Comparison of ENCODE assay signal across 8 cellular contexts in genomic region chr1:9413143-9413876, GRCh38.
DNase-seq lines count a peak whose midpoint lies in the region; ATAC-seq, FAIRE-seq and TF ChIP-seq lines count a peak whose summit lies in the region.

No MANE protein-coding gene starts in this region.

- TF ChIP-seq POLR2A in endothelial cell of umbilical vein (IDR thresholded peaks at IDR 0.05; ENCODE audit: low read depth, low read length), result no peak
- TF ChIP-seq POLR2A in tibial nerve (IDR thresholded peaks at IDR 0.05), result no peak

- no peaks in the 10 kb centered on the region for H3K36me3 Mint-ChIP-seq in CD8-positive, alpha-beta memory T cell
- H3K36me3 Mint-ChIP-seq in activated CD4-positive, alpha-beta T cell treated with anti-CD3 and anti-CD28 coated beads, Interleukin-2, amount 10 ng/mL, durations not matched to agents 24 days and 14 days (ENCODE audit: low read depth), result peaks cover 6% of the 10 kb centered on the region
- no peaks in the 10 kb centered on the region for H3K36me3 Mint-ChIP-seq in nephron progenitor cell (ENCODE audit: low read depth)

- no peaks in the 10 kb centered on the region for H3K9me1 ChIP-seq in endothelial cell of umbilical vein (replicated peaks; ENCODE audit: control insufficient read depth, extremely low read depth, insufficient read depth, low read length)

- peak in 1 of 2 donors; percentile 78 for TF ChIP-seq EP300 in tibial nerve (IDR thresholded peaks at IDR 0.05)

- peaks cover 36% of the 10 kb centered on the region for H3K4me1 ChIP-seq in CD8-positive, alpha-beta memory T cell (ENCODE audit: insufficient read depth, low read length)
- peaks cover 20% of the 10 kb centered on the region for H3K4me1 ChIP-seq in endothelial cell of umbilical vein (ENCODE audit: control insufficient read depth, extremely low read depth, insufficient read depth, low read length)
- peaks cover 0 to 36% (median 23%) of the 10 kb centered on the region in 4 donors for H3K4me1 ChIP-seq in tibial nerve

- CTCF ChIA-PET in CD8-positive, alpha-beta memory T cell (lab: Charles Lee), result interaction anchor here (1.0 to 1.5 kb wide), 4 partner anchors 9 to 77 kb away, joined by 3 to 6 read pairs (median 4); no protein-coding TSS in a partner anchor
- CTCF ChIA-PET in endothelial cell of umbilical vein (lab: Charles Lee), result interaction anchor here (0.5 to 1.8 kb wide), 16 partner anchors 8 to 72 kb away, joined by 3 to 14 read pairs (median 4); no protein-coding TSS in a partner anchor

- peak; percentile 59 for ATAC-seq in GM21423 (IDR thresholded peaks at IDR 0.05; ENCODE audit: unreplicated experiment)

- BruUV-seq in endothelial cell of umbilical vein (replicated peaks; lab: Mats Ljungman, UMichigan), result no TSS peak

- H3K36me3 ChIP-seq in CD8-positive, alpha-beta memory T cell (ENCODE audit: insufficient read depth, low read length), result no peaks in the 10 kb centered on the region
- no peaks in the 10 kb centered on the region for H3K36me3 ChIP-seq in endothelial cell of umbilical vein (ENCODE audit: control insufficient read depth in 2 of 2, extremely low read depth in 1 of 2, insufficient read depth in 2 of 2, low read length in 2 of 2)
- no peaks in the 10 kb centered on the region for H3K36me3 ChIP-seq in tibial nerve

- no peaks in the 10 kb centered on the region for H3K27me3 ChIP-seq in CD8-positive, alpha-beta memory T cell (ENCODE audit: insufficient read depth, low read length, poor library complexity, severe bottlenecking)
- H3K27me3 ChIP-seq in endothelial cell of umbilical vein (ENCODE audit: control insufficient read depth in 2 of 2, insufficient read depth in 2 of 2, low read length in 2 of 2), result no peaks in the 10 kb centered on the region
- H3K27me3 ChIP-seq in tibial nerve, result no peaks in the 10 kb centered on the region

- no peaks in the 10 kb centered on the region for H3K9me3 ChIP-seq in CD8-positive, alpha-beta memory T cell (ENCODE audit: low read length)
- H3K9me3 ChIP-seq in endothelial cell of umbilical vein (replicated peaks; ENCODE audit: control insufficient read depth, insufficient read depth, low read length) (no peaks in the 10 kb centered on the region), tibial nerve (no peaks in the 10 kb centered on the region)

- no peak for TF ChIP-seq CTCF in endothelial cell of umbilical vein (IDR thresholded peaks at IDR 0.05; ENCODE audit: extremely low read depth in 1 of 2, insufficient read depth in 1 of 2, low read depth in 1 of 2, low read length in 2 of 2)
- TF ChIP-seq CTCF in nephron progenitor cell (IDR thresholded peaks at IDR 0.05), result no peak
- no peak for TF ChIP-seq CTCF in tibial nerve (IDR thresholded peaks at IDR 0.05)

- peak; percentile 83 for FAIRE-seq in endothelial cell of umbilical vein (lab: Jason Lieb, UNC)

- 22 to 23% methylated on average over 12 of the region's 15 CpGs for WGBS in tibial nerve, 2 donors

- peak overlapping the region; percentile 80 for H2AFZ ChIP-seq in endothelial cell of umbilical vein (ENCODE audit: low read depth, low read length)

- DNase-seq in CD8-positive, alpha-beta memory T cell, result peak in 3 of 5 donors; percentile 16 to 51 (median 37)
- DNase-seq in HT1080 (ENCODE audit: low read depth) (peak; percentile 47), endothelial cell of umbilical vein (ENCODE audit: low read depth, low spot score) (peak; percentile 92), nephron progenitor cell (peak; percentile 24), tibial nerve (ENCODE audit: low spot score in 2 of 2) (peak in 1 of 2 donors; percentile 59), DMS114 treated with DMSO at 0.1 percent for 48 hours (lab: John Stamatoyannopoulos, UW; ENCODE audit: unreplicated experiment) (no peak)
- DNase-seq in activated CD4-positive, alpha-beta T cell treated with anti-CD3 and anti-CD28 coated beads, Interleukin-2, amount 10 ng/mL, durations not matched to agents 24 days and 14 days, result peak; percentile 85

- H3K4me1 Mint-ChIP-seq in CD8-positive, alpha-beta memory T cell, result peaks cover 39 to 54% (median 51%) of the 10 kb centered on the region in 3 donors
- peaks cover 46% of the 10 kb centered on the region for H3K4me1 Mint-ChIP-seq in activated CD4-positive, alpha-beta T cell treated with anti-CD3 and anti-CD28 coated beads, Interleukin-2, amount 10 ng/mL, durations not matched to agents 24 days and 14 days
- peaks cover 49% of the 10 kb centered on the region for H3K4me1 Mint-ChIP-seq in nephron progenitor cell

- no peaks in the 10 kb centered on the region for H4K20me1 ChIP-seq in endothelial cell of umbilical vein (replicated peaks; ENCODE audit: control insufficient read depth, extremely low read depth, insufficient read depth, low read length)

- H3K79me2 ChIP-seq in endothelial cell of umbilical vein (ENCODE audit: control insufficient read depth, insufficient read depth, low read length), result no peaks in the 10 kb centered on the region

- peak overlapping the region; percentile 55 for H3K4me3 ChIP-seq in CD8-positive, alpha-beta memory T cell (ENCODE audit: low read length)
- H3K4me3 ChIP-seq in endothelial cell of umbilical vein (replicated peaks in 1 of 3; ENCODE audit: insufficient read depth in 1 of 3, low read depth in 1 of 3, low read length in 3 of 3), result no peak overlapping the region
- H3K4me3 ChIP-seq in tibial nerve, result peak overlapping the region in 1 of 4 donors; percentile 11

- no peak overlapping the region for H3K27ac ChIP-seq in CD8-positive, alpha-beta memory T cell (ENCODE audit: low read depth, low read length)
- H3K27ac ChIP-seq in endothelial cell of umbilical vein (ENCODE audit: insufficient read depth, low read depth, low read length) (peak overlapping the region; percentile 80), tibial nerve (peak overlapping the region; percentile 47 to 88 (median 83))

- POLR2A ChIA-PET in CD8-positive, alpha-beta memory T cell (lab: Charles Lee), result no interaction called here
- POLR2A ChIA-PET in endothelial cell of umbilical vein (lab: Charles Lee), result interaction anchor here (0.5 to 1.4 kb wide), 7 partner anchors 8 to 95 kb away, joined by 3 to 6 read pairs (median 5); no protein-coding TSS in a partner anchor

- H3K4me3 Mint-ChIP-seq in CD8-positive, alpha-beta memory T cell, result peak overlapping the region; percentile 38 to 85 (median 63)
- H3K4me3 Mint-ChIP-seq in activated CD4-positive, alpha-beta T cell treated with anti-CD3 and anti-CD28 coated beads, Interleukin-2, amount 10 ng/mL, durations not matched to agents 24 days and 14 days, result peak overlapping the region; percentile 65
- no peak overlapping the region for H3K4me3 Mint-ChIP-seq in nephron progenitor cell

- H3K27ac Mint-ChIP-seq in CD8-positive, alpha-beta memory T cell, result peak overlapping the region in 3 of 8 donors; percentile 23 to 56 (median 55)
- peak overlapping the region; percentile 77 for H3K27ac Mint-ChIP-seq in activated CD4-positive, alpha-beta T cell treated with anti-CD3 and anti-CD28 coated beads, Interleukin-2, amount 10 ng/mL, durations not matched to agents 24 days and 14 days
- H3K27ac Mint-ChIP-seq in nephron progenitor cell, result peak overlapping the region; percentile 57

- peaks cover 5 to 6% of the 10 kb centered on the region in 2 donors for H3K27me3 Mint-ChIP-seq in CD8-positive, alpha-beta memory T cell
- peaks cover 12% of the 10 kb centered on the region for H3K27me3 Mint-ChIP-seq in activated CD4-positive, alpha-beta T cell treated with anti-CD3 and anti-CD28 coated beads, Interleukin-2, amount 10 ng/mL, durations not matched to agents 24 days and 14 days
- H3K27me3 Mint-ChIP-seq in nephron progenitor cell (ENCODE audit: low read depth, poor library complexity), result no peaks in the 10 kb centered on the region

- H3K9ac ChIP-seq in endothelial cell of umbilical vein (replicated peaks; ENCODE audit: extremely low read depth, insufficient read depth, low read length), result peak overlapping the region; percentile 27

- dilution Hi-C loops in endothelial cell of umbilical vein (cut with MboI; ENCODE audit: extremely low pct_ligation_motif_present, low sequenced_read_pairs), result no loop called here

- intact Hi-C loops in activated CD4-positive, alpha-beta T cell treated with anti-CD3 and anti-CD28 coated beads, Interleukin-2, amount 10 ng/mL, durations not matched to agents 24 days and 14 days (cut with micrococcal nuclease), result loop anchor here (1.0 kb wide), 2 partner anchors 13 to 98 kb away; no protein-coding TSS in a partner anchor
- intact Hi-C loops in endothelial cell of umbilical vein (cut with micrococcal nuclease), result loop anchor here (1.0 kb wide), 2 partner anchors 11 to 28 kb away; no protein-coding TSS in a partner anchor

- H3K9me3 Mint-ChIP-seq in CD8-positive, alpha-beta memory T cell, result no peaks in the 10 kb centered on the region
- no peaks in the 10 kb centered on the region for H3K9me3 Mint-ChIP-seq in activated CD4-positive, alpha-beta T cell treated with anti-CD3 and anti-CD28 coated beads, Interleukin-2, amount 10 ng/mL, durations not matched to agents 24 days and 14 days
- peaks cover 5% of the 10 kb centered on the region for H3K9me3 Mint-ChIP-seq in nephron progenitor cell

- H3K4me2 ChIP-seq in endothelial cell of umbilical vein (ENCODE audit: insufficient read depth, low read length), result peak overlapping the region; percentile 19

TF ChIP-seq in endothelial cell of umbilical vein, 7 proteins besides CTCF, POLR2A, EP300 and RAD21:
- TF ChIP-seq, protein P1, sequence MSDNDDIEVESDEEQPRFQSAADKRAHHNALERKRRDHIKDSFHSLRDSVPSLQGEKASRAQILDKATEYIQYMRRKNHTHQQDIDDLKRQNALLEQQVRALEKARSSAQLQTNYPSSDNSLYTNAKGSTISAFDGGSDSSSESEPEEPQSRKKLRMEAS (IDR thresholded peaks at IDR 0.05; ENCODE audit: insufficient read depth, insufficient read length), result no peak
- no peak for TF ChIP-seq POLR2AphosphoS5 (IDR thresholded peaks at IDR 0.05; ENCODE audit: insufficient read depth, low read depth, low read length)
- TF ChIP-seq MYC (IDR thresholded peaks at IDR 0.05; ENCODE audit: low read depth, low read length), result no peak
- TF ChIP-seq FOS (IDR thresholded peaks at IDR 0.05; ENCODE audit: borderline replicate concordance, insufficient read depth, low read length), result no peak
- no peak for TF ChIP-seq GATA2 (IDR thresholded peaks at IDR 0.05; ENCODE audit: insufficient read depth, insufficient read length, low read depth, low read length)
- no peak for TF ChIP-seq EZH2 (IDR thresholded peaks at IDR 0.05; ENCODE audit: borderline replicate concordance, low read depth, low read length, severe bottlenecking)
- no peak for TF ChIP-seq JUN (IDR thresholded peaks at IDR 0.05; ENCODE audit: borderline replicate concordance, insufficient read depth, insufficient read length, low read depth)
